In genomic region chr2:33494155-33494779, GRCh38 we compare ENCODE assay signal across 9 cellular contexts. TPM values are rescaled to one million over a fixed set of nuclear protein-coding genes. Genes with fewer than 3 reads are reported as not detected.
DNase-seq lines count a peak whose midpoint lies in the region; ATAC-seq and TF ChIP-seq lines count a peak whose summit lies in the region.
"Had no signal": no experiment of that assay in that cellular context is flagged by ENCODE, and none has a peak within 500 bp of the region (broad histone marks: within the 10 kb centered on the region; RNA-seq: fewer than 3 reads in every experiment).

No MANE protein-coding gene starts in this region.

- no peak overlapping the region for H3K9ac ChIP-seq in OCI-LY1 (ENCODE audit: low read length)

- TF ChIP-seq CTCF in OCI-LY1 (IDR thresholded peaks at IDR 0.05; ENCODE audit: low read length) (no peak), uterus (IDR thresholded peaks at IDR 0.05) (no peak)

- H2AFZ ChIP-seq in OCI-LY1 (ENCODE audit: low read length): no peak overlapping the region

- peak overlapping the region; percentile 35; the same call in 1 of the 2 replicates for H3K4me2 ChIP-seq in OCI-LY1 (ENCODE audit: low read length)

- H3K9me3 ChIP-seq in OCI-LY1 (ENCODE audit: low read length): no peaks in the 10 kb centered on the region
- H3K9me3 ChIP-seq in uterus: no peaks in the 10 kb centered on the region

- H3K27me3 ChIP-seq in OCI-LY1 (ENCODE audit: insufficient read depth, low read length) (no peaks in the 10 kb centered on the region), uterus (no peaks in the 10 kb centered on the region)

- peak overlapping the region; percentile 36 for H3K27ac ChIP-seq in OCI-LY1 (ENCODE audit: low read depth, low read length, poor library complexity, severe bottlenecking)
- H3K27ac ChIP-seq in uterus: no peak overlapping the region

- intact Hi-C loops in uterus (cut with DNase I; ENCODE audit: low total_unique reads): no loop called here

- H3K27ac Mint-ChIP-seq in stimulated activated naive CD8-positive, alpha-beta T cell treated with anti-CD3 and anti-CD28 coated beads, Interleukin-15, Interleukin-2, amounts not matched to agents 100 ng/mL and 50 ng/mL, for 24 hours: peak overlapping the region; percentile 32
- no peak overlapping the region for H3K27ac Mint-ChIP-seq in stimulated activated naive CD8-positive, alpha-beta T cell treated with anti-CD3 and anti-CD28 coated beads, Interleukin-15, amount 100 ng/mL, for 72 hours

- H3K9me2 ChIP-seq in OCI-LY1 (ENCODE audit: low read depth, low read length): no peaks in the 10 kb centered on the region

- H3F3A ChIP-seq in OCI-LY1 (ENCODE audit: insufficient read depth, low read length): no peaks in the 10 kb centered on the region; the same call in 1 of the 2 replicates

- ATAC-seq in stimulated activated naive CD8-positive, alpha-beta T cell treated with anti-CD3 and anti-CD28 coated beads, Interleukin-15, amount 100 ng/mL, for 72 hours: no peak
- ATAC-seq in HG02943 (IDR thresholded peaks at IDR 0.05; ENCODE audit: low read depth, unreplicated experiment): peak; percentile 56

- H3K4me1 ChIP-seq in OCI-LY1 (ENCODE audit: insufficient read depth, low read length, severe bottlenecking): peaks cover 84% of the 10 kb centered on the region
- no peaks in the 10 kb centered on the region for H3K4me1 ChIP-seq in uterus

- H3K4me1 Mint-ChIP-seq in stimulated activated naive CD8-positive, alpha-beta T cell treated with anti-CD3 and anti-CD28 coated beads, Interleukin-15, Interleukin-2, amounts not matched to agents 100 ng/mL and 50 ng/mL, for 24 hours (ENCODE audit: low read depth): peaks cover 67% of the 10 kb centered on the region
- H3K4me1 Mint-ChIP-seq in stimulated activated naive CD8-positive, alpha-beta T cell treated with anti-CD3 and anti-CD28 coated beads, Interleukin-15, amount 100 ng/mL, for 72 hours: peaks cover 48% of the 10 kb centered on the region

- H3K36me3 Mint-ChIP-seq in stimulated activated naive CD8-positive, alpha-beta T cell treated with anti-CD3 and anti-CD28 coated beads, Interleukin-15, Interleukin-2, amounts not matched to agents 100 ng/mL and 50 ng/mL, for 24 hours (ENCODE audit: low read depth): no peaks in the 10 kb centered on the region

- H3K79me2 ChIP-seq in OCI-LY1 (ENCODE audit: insufficient read depth, low read length): no peaks in the 10 kb centered on the region

- H3K4me3 ChIP-seq in OCI-LY1 (ENCODE audit: low read depth, low read length, poor library complexity, severe bottlenecking) (peak overlapping the region; percentile 37), uterus (no peak overlapping the region)

- no peak overlapping the region for H3K4me3 Mint-ChIP-seq in stimulated activated naive CD8-positive, alpha-beta T cell treated with anti-CD3 and anti-CD28 coated beads, Interleukin-15, Interleukin-2, amounts not matched to agents 100 ng/mL and 50 ng/mL, for 24 hours
- H3K4me3 Mint-ChIP-seq in stimulated activated naive CD8-positive, alpha-beta T cell treated with anti-CD3 and anti-CD28 coated beads, Interleukin-15, amount 100 ng/mL, for 72 hours: no peak overlapping the region

- H3K36me3 ChIP-seq in OCI-LY1 (ENCODE audit: insufficient read depth, low read length) (no peaks in the 10 kb centered on the region; the same call in 1 of the 2 replicates), uterus (no peaks in the 10 kb centered on the region)

- no peaks in the 10 kb centered on the region for H4K20me1 ChIP-seq in OCI-LY1 (ENCODE audit: insufficient read depth, low read length)

- TF ChIP-seq POLR2A in uterus (IDR thresholded peaks at IDR 0.05): no peak

- no peaks in the 10 kb centered on the region for H3K27me3 Mint-ChIP-seq in stimulated activated naive CD8-positive, alpha-beta T cell treated with anti-CD3 and anti-CD28 coated beads, Interleukin-15, Interleukin-2, amounts not matched to agents 100 ng/mL and 50 ng/mL, for 24 hours
- H3K27me3 Mint-ChIP-seq in stimulated activated naive CD8-positive, alpha-beta T cell treated with anti-CD3 and anti-CD28 coated beads, Interleukin-15, amount 100 ng/mL, for 72 hours: no peaks in the 10 kb centered on the region

- no peaks in the 10 kb centered on the region for H3K9me3 Mint-ChIP-seq in stimulated activated naive CD8-positive, alpha-beta T cell treated with anti-CD3 and anti-CD28 coated beads, Interleukin-15, Interleukin-2, amounts not matched to agents 100 ng/mL and 50 ng/mL, for 24 hours
- H3K9me3 Mint-ChIP-seq in stimulated activated naive CD8-positive, alpha-beta T cell treated with anti-CD3 and anti-CD28 coated beads, Interleukin-15, amount 100 ng/mL, for 72 hours: no peaks in the 10 kb centered on the region

- DNase-seq in stimulated activated naive CD8-positive, alpha-beta T cell treated with anti-CD3 and anti-CD28 coated beads, Interleukin-15, amount 100 ng/mL, for 72 hours: no peak
- DNase-seq in stimulated activated naive CD4-positive, alpha-beta T cell (lab: John Stamatoyannopoulos, UW): no peak
- DNase-seq in uterus (no peak), hypothalamus (lab: John Stamatoyannopoulos, UW) (no peak), NCI-H2196 (lab: John Stamatoyannopoulos, UW; ENCODE audit: unreplicated experiment) (no peak)
- DNase-seq: anterior cingulate cortex had no signal

RNA-seq across cellular contexts. Expression of gene RASGRP3, which starts 17.8 kb away (rescaled TPM):
- 10 to 100 TPM in 2 of 4 donors, 1 to 10 TPM in 2; 2.6 to 42.7 (median 8.6) TPM for total RNA-seq in uterus
